12 cellular contexts compared by ENCODE assay signal in the genomic region with DNA sequence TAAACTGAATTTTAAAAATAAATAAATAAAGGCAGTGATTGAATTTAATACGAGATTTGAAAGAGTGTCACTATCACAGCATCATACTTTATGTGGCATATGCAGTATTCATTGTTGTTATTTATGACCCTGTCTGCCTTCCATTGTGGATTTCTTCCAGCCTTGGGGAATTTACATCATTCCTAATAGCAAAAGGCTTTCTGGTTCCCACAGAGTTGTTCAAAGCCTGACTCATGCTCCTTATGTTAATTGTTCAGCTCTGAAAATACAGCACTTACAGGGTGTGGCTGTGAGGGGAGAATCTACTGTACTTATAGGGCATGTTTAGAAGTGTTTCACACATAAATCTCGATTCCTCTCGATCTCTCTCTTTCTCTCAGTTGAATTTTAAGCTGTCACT. TPM values are rescaled to one million over a fixed set of nuclear protein-coding genes. Genes with fewer than 3 reads are reported as not detected.
DNase-seq lines count a peak whose midpoint lies in the region; ATAC-seq, FAIRE-seq and TF ChIP-seq lines count a peak whose summit lies in the region.
"Had no signal": no experiment of that assay in that cellular context is flagged by ENCODE, and none has a peak within 500 bp of the region (broad histone marks: within the 10 kb centered on the region; RNA-seq: fewer than 3 reads in every experiment).

No MANE protein-coding gene starts in this region.

- H2AFZ ChIP-seq in ACC112 (ENCODE audit: low read length, unreplicated experiment): no peak overlapping the region

- no peak for TF ChIP-seq CTCF in astrocyte of the spinal cord (IDR thresholded peaks at IDR 0.05; ENCODE audit: low read depth, low read length)
- TF ChIP-seq CTCF in kidney epithelial cell (IDR thresholded peaks at IDR 0.05; ENCODE audit: insufficient read depth, low read length, poor library complexity, severe bottlenecking): no peak

- FAIRE-seq in HTR-8/SVneo (lab: Jason Lieb, UNC): no peak

- in situ Hi-C loops in astrocyte of the spinal cord (cut with HindIII; ENCODE audit: low sequenced_read_pairs): no loop called here

- H3K36me3 ChIP-seq in ACC112 (ENCODE audit: insufficient read depth, low read length) (no peaks in the 10 kb centered on the region), kidney epithelial cell (ENCODE audit: control insufficient read depth, insufficient read depth, low read length) (no peaks in the 10 kb centered on the region)
- H3K36me3 ChIP-seq: upper lobe of right lung had no signal

- DNase-seq in HTR-8/SVneo (ENCODE audit: insufficient read length, low spot score) (peak; percentile 67), astrocyte of the spinal cord (ENCODE audit: low read depth, low spot score) (peak; percentile 93), kidney epithelial cell (ENCODE audit: low read depth) (peak; percentile 84), retina (no peak), HT-29 (ENCODE audit: low spot score) (no peak), 8988T (no peak)
- DNase-seq: cortex of kidney, Right ventricle myocardium superior, upper lobe of right lung had no signal

- H3K4me1 ChIP-seq in ACC112 (ENCODE audit: control insufficient read depth, insufficient read depth, low read length, unreplicated experiment): peaks cover 18% of the 10 kb centered on the region
- H3K4me1 ChIP-seq: upper lobe of right lung had no signal

- H3K79me2 ChIP-seq in ACC112 (ENCODE audit: control insufficient read depth, insufficient read depth, low read length, unreplicated experiment): no peaks in the 10 kb centered on the region

- no peak for ATAC-seq in GM18907 (IDR thresholded peaks at IDR 0.05; ENCODE audit: unreplicated experiment)
- ATAC-seq: upper lobe of right lung had no signal

- H3K27me3 ChIP-seq in ACC112 (ENCODE audit: insufficient read depth, low read length) (no peaks in the 10 kb centered on the region), kidney epithelial cell (ENCODE audit: control insufficient read depth, insufficient read depth, low read length) (no peaks in the 10 kb centered on the region)
- H3K27me3 ChIP-seq: upper lobe of right lung had no signal

- H3K27ac ChIP-seq in ACC112 (ENCODE audit: low read depth, low read length): peak overlapping the region; percentile 59
- H3K27ac ChIP-seq: upper lobe of right lung had no signal

- H3K4me3 ChIP-seq in ACC112 (ENCODE audit: low read depth, low read length) (no peak overlapping the region), astrocyte of the spinal cord (ENCODE audit: low read depth, low read length) (no peak overlapping the region), kidney epithelial cell (ENCODE audit: low read depth, low read length) (no peak overlapping the region)
- H3K4me3 ChIP-seq: lung, upper lobe of right lung had no signal

RNA-seq across cellular contexts. Expression of a gene that starts 54.4 kb away (rescaled TPM):
- 132 and 150 TPM in 2 replicates for total RNA-seq in kidney epithelial cell
- 13.9 and 15.5 TPM in 2 replicates for total RNA-seq in HT-29 (2014; rRNA removed; shearing (Covaris generic))

Comparison
In these comparisons a context has a peak if more than half of its experiments do, and no peak if none do; other contexts are left out.
1. DNase-seq: peak in HTR-8/SVneo (single experiment), astrocyte of the spinal cord (single experiment) and kidney epithelial cell (single experiment); none in retina (single experiment), HT-29 (single experiment) and 8988T (single experiment).